Comparison of ENCODE assay signal across 8 cellular contexts in genomic region chr14:75050852-75051555, GRCh38. TPM values are rescaled to one million over a fixed set of nuclear protein-coding genes. Genes with fewer than 3 reads are reported as not detected.
DNase-seq lines count a peak whose midpoint lies in the region; ATAC-seq and TF ChIP-seq lines count a peak whose summit lies in the region.

MLH3 (minus strand) TSS chr14:75051467; CDS start chr14:75049655, 1,812 bp downstream.

- H3K9me3 ChIP-seq in duodenal mucosa (ENCODE audit: control insufficient read depth in 1 of 2, low read length in 2 of 2): no peaks in the 10 kb centered on the region

- ATAC-seq in HG03521 (IDR thresholded peaks at IDR 0.05; ENCODE audit: unreplicated experiment): peak; percentile 68
- peak; percentile 80 for ATAC-seq in activated CD8-positive, alpha-beta T cell treated with anti-CD3 and anti-CD28 coated beads for 36 hours

- DNase-seq in AG09309 (ENCODE audit: low read depth): no peak
- DNase-seq in NCI-H774 (lab: John Stamatoyannopoulos, UW): peak; percentile 65
- DNase-seq in activated CD8-positive, alpha-beta T cell treated with anti-CD3 and anti-CD28 coated beads for 36 hours: peak; percentile 81
- peak; percentile 66 to 95 for DNase-seq in lower leg skin (ENCODE audit: low spot score in 2 of 2)
- DNase-seq in stimulated activated CD4-positive, alpha-beta T cell treated with anti-CD3 and anti-CD28 coated beads, Interleukin-4, amount 100 ng/mL, for 4 hours: peak; percentile 76 to 78

- WGBS in lower leg skin, 2 donors: 0 to 1% methylated on average over 43 to 57 of the region's 59 CpGs

- intact Hi-C loops in activated CD8-positive, alpha-beta T cell treated with anti-CD3 and anti-CD28 coated beads for 36 hours (cut with micrococcal nuclease): no loop called here
- intact Hi-C loops in lower leg skin (cut with DNase I; ENCODE audit: low total_unique reads): no loop called here

- H3K27me3 ChIP-seq in duodenal mucosa (ENCODE audit: control insufficient read depth in 1 of 2, insufficient read depth in 2 of 2, low read length in 2 of 2): no peaks in the 10 kb centered on the region

- H3K36me3 Mint-ChIP-seq in activated CD8-positive, alpha-beta T cell treated with anti-CD3 and anti-CD28 coated beads for 36 hours (ENCODE audit: low read depth): peaks cover 68% of the 10 kb centered on the region

- peak within 1 kb of the TSS; percentile 84 for H3K4me3 Mint-ChIP-seq in activated CD8-positive, alpha-beta T cell treated with anti-CD3 and anti-CD28 coated beads for 36 hours

- TF ChIP-seq POLR2A in GM19193 (IDR thresholded peaks at IDR 0.05; ENCODE audit: extremely low read depth, insufficient read depth, insufficient read length) (peak; percentile 71), lower leg skin (IDR thresholded peaks at IDR 0.05) (peak in 1 of 2 donors; percentile 30)

- no peaks in the 10 kb centered on the region for H3K9me3 Mint-ChIP-seq in activated CD8-positive, alpha-beta T cell treated with anti-CD3 and anti-CD28 coated beads for 36 hours

- peak within 1 kb of the TSS; percentile 45 to 93 for H3K9ac ChIP-seq in duodenal mucosa (ENCODE audit: low read depth in 1 of 2, low read length in 2 of 2)

- CTCF ChIA-PET in activated CD8-positive, alpha-beta T cell treated with anti-CD3 and anti-CD28 coated beads for 36 hours (lab: Charles Lee): interaction anchor here (1.6 to 5.5 kb wide), 4 partner anchors 12 to 190 kb away, joined by 5 to 28 read pairs (median 8); partner anchors contain the start of gene ACYP1

- peak within 1 kb of the TSS; percentile 14 for H3K4me3 ChIP-seq in AG09309 (ENCODE audit: control insufficient read depth, low read depth, low read length)
- peak within 1 kb of the TSS; percentile 67 to 78 for H3K4me3 ChIP-seq in duodenal mucosa (ENCODE audit: low read depth in 1 of 2, low read length in 2 of 2)
- H3K4me3 ChIP-seq in lower leg skin (ENCODE audit: low read depth, poor library complexity, severe bottlenecking): peak within 1 kb of the TSS; percentile 55

- no peaks in the 10 kb centered on the region for H3K36me3 ChIP-seq in duodenal mucosa (ENCODE audit: control insufficient read depth in 1 of 2, insufficient read depth in 2 of 2, low read length in 2 of 2)

- POLR2A ChIA-PET in activated CD8-positive, alpha-beta T cell treated with anti-CD3 and anti-CD28 coated beads for 36 hours (lab: Charles Lee): interaction anchor here (1.6 kb wide), 1 partner anchor 13 kb away, joined by 8 read pairs; the partner anchor contains the start of gene ACYP1

- H3K4me1 ChIP-seq in duodenal mucosa (ENCODE audit: control insufficient read depth in 1 of 2, insufficient read depth in 2 of 2, low read length in 2 of 2): peaks cover 9 to 19% of the 10 kb centered on the region in 2 donors

- no peaks in the 10 kb centered on the region for H3K27me3 Mint-ChIP-seq in activated CD8-positive, alpha-beta T cell treated with anti-CD3 and anti-CD28 coated beads for 36 hours

- H3K4me1 Mint-ChIP-seq in activated CD8-positive, alpha-beta T cell treated with anti-CD3 and anti-CD28 coated beads for 36 hours (ENCODE audit: low read depth): peaks cover 56% of the 10 kb centered on the region

- H3K27ac ChIP-seq in duodenal mucosa (ENCODE audit: low read depth, low read length): peak within 1 kb of the TSS; percentile 82

- peak within 1 kb of the TSS; percentile 91 for H3K27ac Mint-ChIP-seq in activated CD8-positive, alpha-beta T cell treated with anti-CD3 and anti-CD28 coated beads for 36 hours

- no peak for TF ChIP-seq CTCF in AG09309 (IDR thresholded peaks at IDR 0.05; ENCODE audit: control insufficient read depth, insufficient read depth, low read depth, low read length, missing control alignments)
- no peak for TF ChIP-seq CTCF in activated CD8-positive, alpha-beta T cell treated with anti-CD3 and anti-CD28 coated beads for 36 hours (IDR thresholded peaks at IDR 0.05)
- TF ChIP-seq CTCF in lower leg skin (IDR thresholded peaks at IDR 0.05): no peak

RNA-seq across cellular contexts. Expression of gene MLH3, which starts in this region (rescaled TPM):
- total RNA-seq in activated CD8-positive, alpha-beta T cell treated with anti-CD3 and anti-CD28 coated beads for 36 hours: 10 to 100 TPM; 26.8 to 29.0 TPM
- total RNA-seq in lower leg skin: 10 to 100 TPM; 16.9 to 20.9 (median 19.5) TPM

Comparison
In these comparisons a context has a peak if more than half of its experiments do, and no peak if none do; other contexts are left out.
1. H3K4me3 ChIP-seq: peak in every context shown above with its lines; median percentile 72 in duodenal mucosa; 55 in lower leg skin; 14 in AG09309.